In genomic region chr2:109895090-109895869, GRCh38 we compare ENCODE assay signal across 2 cellular contexts. TPM values are rescaled to one million over a fixed set of nuclear protein-coding genes. Genes with fewer than 3 reads are reported as not detected.
"Had no signal": no experiment of that assay in that cellular context is flagged by ENCODE, and none has a peak within 500 bp of the region (broad histone marks: within the 10 kb centered on the region; RNA-seq: fewer than 3 reads in every experiment).

No MANE protein-coding gene starts in this region.

RNA-seq across cellular contexts. Expression of gene LIMS3, which starts 3.2 kb away (rescaled TPM):
- total RNA-seq: H4, H7 had no signal
